Comparison of ENCODE assay signal across 1 cellular context in genomic region chr17:35086931-35087573, GRCh38.
TF ChIP-seq lines count a peak whose summit lies in the region.

No MANE protein-coding gene starts in this region.

TF ChIP-seq in GM12878, 131 proteins besides CTCF, POLR2A, EP300 and RAD21:
- TF ChIP-seq POLR2AphosphoS5 (IDR thresholded peaks at IDR 0.05; ENCODE audit: low read length) (peak; percentile 58; the same call in 1 of the 2 replicates), PKNOX1 (IDR thresholded peaks at IDR 0.05) (peak; percentile 93), PBX3 (IDR thresholded peaks at IDR 0.05; ENCODE audit: insufficient replicate concordance, low read depth, low read length) (peak; percentile 70), CUX1 (IDR thresholded peaks at IDR 0.05; ENCODE audit: insufficient replicate concordance, low read depth, low read length) (no peak), RCOR1 (conservative IDR thresholded peaks at IDR 0.05; ENCODE audit: low read depth, low read length) (no peak), E2F4 (IDR thresholded peaks at IDR 0.05; ENCODE audit: low read depth, low read length) (no peak), MLLT1 (IDR thresholded peaks at IDR 0.05) (peak; percentile 70), NR2C1 (IDR thresholded peaks at IDR 0.05) (no peak), BHLHE40 (IDR thresholded peaks at IDR 0.05; ENCODE audit: borderline replicate concordance in 1 of 2, low read depth in 2 of 2, low read length in 1 of 2) (peak in 1 of 2 experiments; percentile 47; a peak in 1 of 4 replicates), ELK1 (IDR thresholded peaks at IDR 0.05; ENCODE audit: low read depth, low read length) (no peak)
TF ChIP-seq in GM12878: peak in this region for 5.
